1 cellular context compared by ENCODE assay signal in genomic region chr6:113318553-113318952, GRCh38.
TF ChIP-seq lines count a peak whose summit lies in the region.

No MANE protein-coding gene starts in this region.

TF ChIP-seq in WTC11, 78 proteins besides CTCF, POLR2A, EP300 and RAD21 (continued from another document):
- TF ChIP-seq AFF4 (CRISPR knock-in tag; IDR thresholded peaks at IDR 0.05; ENCODE audit: borderline replicate concordance): no peak
